10 cellular contexts compared by ENCODE assay signal in the genomic region with DNA sequence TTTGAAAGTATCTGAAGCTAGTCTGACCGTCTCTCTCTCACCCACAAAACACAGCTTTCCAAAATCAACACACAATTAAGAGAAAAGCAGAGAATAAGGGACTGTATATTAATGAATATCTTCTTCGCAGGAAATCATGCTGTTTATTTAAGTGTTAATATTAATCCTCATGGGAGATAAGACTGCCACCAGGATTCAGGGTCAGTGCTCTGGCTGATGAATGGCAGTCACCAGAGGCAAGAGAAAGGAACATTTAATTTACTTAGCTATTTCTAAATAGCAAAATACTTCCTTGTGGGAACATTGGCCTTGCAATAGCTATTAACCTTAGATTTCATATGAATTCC. TPM values are rescaled to one million over a fixed set of nuclear protein-coding genes. Genes with fewer than 3 reads are reported as not detected.
DNase-seq lines count a peak whose midpoint lies in the region; ATAC-seq, FAIRE-seq and TF ChIP-seq lines count a peak whose summit lies in the region.
"Had no signal": no experiment of that assay in that cellular context is flagged by ENCODE, and none has a peak within 500 bp of the region (broad histone marks: within the 10 kb centered on the region; RNA-seq: fewer than 3 reads in every experiment).

No MANE protein-coding gene starts in this region.

- ATAC-seq in DND-41 (ENCODE audit: insufficient read depth, low read depth): no peak
- peak; percentile 6 to 44 (median 24) for ATAC-seq in pancreas
- ATAC-seq in HG03521 (IDR thresholded peaks at IDR 0.05; ENCODE audit: unreplicated experiment): no peak

- 100% methylated on average over 1 of the region's 2 CpGs for WGBS in endodermal cell (ENCODE audit: insufficient coverage in 1 of 2, insufficient read length in 1 of 2), 2 experiments
- 11 to 15% methylated on average over 2 of the region's 2 CpGs for WGBS in pancreas, 2 donors

- H3K36me3 Mint-ChIP-seq in endodermal cell (ENCODE audit: low read depth): peaks cover 10% of the 10 kb centered on the region

- H3K4me1 Mint-ChIP-seq in endodermal cell: peaks cover 28% of the 10 kb centered on the region

- H3K27me3 ChIP-seq in DND-41 (ENCODE audit: insufficient read depth, low read length, poor library complexity) (no peaks in the 10 kb centered on the region), OCI-LY3 (ENCODE audit: low read depth, low read length) (no peaks in the 10 kb centered on the region), endodermal cell (ENCODE audit: control insufficient read depth, insufficient read depth, low read length, poor library complexity, severe bottlenecking) (no peaks in the 10 kb centered on the region), pancreas (no peaks in the 10 kb centered on the region)

- H3K4me3 ChIP-seq in DND-41 (ENCODE audit: low read depth in 1 of 2, low read length in 2 of 2) (no peak overlapping the region), OCI-LY3 (ENCODE audit: low read length) (peak overlapping the region; percentile 81), endodermal cell (ENCODE audit: low read length) (peak overlapping the region; percentile 41), pancreas (peak overlapping the region in 2 of 4 donors; percentile 18 to 95)
- H3K4me3 ChIP-seq: SK-N-MC had no signal

- H3K9ac ChIP-seq in DND-41 (ENCODE audit: low read depth, low read length) (no peak overlapping the region; the same call in 1 of the 2 replicates), OCI-LY3 (ENCODE audit: low read length) (peak overlapping the region; percentile 34), endodermal cell (ENCODE audit: extremely low read depth, low read length, poor library complexity, severe bottlenecking) (no peak overlapping the region)

- H3K27ac Mint-ChIP-seq in endodermal cell: no peak overlapping the region

- FAIRE-seq in pancreas (lab: Jason Lieb, UNC): no peak

- H3K4me1 ChIP-seq in DND-41 (ENCODE audit: insufficient read depth, low read length) (peaks cover 36% of the 10 kb centered on the region), OCI-LY3 (ENCODE audit: low read length) (peaks cover 36% of the 10 kb centered on the region), endodermal cell (ENCODE audit: control insufficient read depth, insufficient read depth, low read length) (peaks cover 7% of the 10 kb centered on the region), pancreas (peaks cover 18 to 47% (median 34%) of the 10 kb centered on the region in 3 donors)

- H2AFZ ChIP-seq in DND-41 (ENCODE audit: low read depth, low read length): no peak overlapping the region
- no peak overlapping the region for H2AFZ ChIP-seq in OCI-LY3 (ENCODE audit: low read depth, low read length)

- H4K20me1 ChIP-seq in DND-41 (ENCODE audit: insufficient read depth, low read length) (no peaks in the 10 kb centered on the region), OCI-LY3 (ENCODE audit: insufficient read depth, low read length) (peaks cover 8% of the 10 kb centered on the region; the same call in 1 of the 2 replicates)

- no peaks in the 10 kb centered on the region for H3K9me3 Mint-ChIP-seq in endodermal cell

- no peaks in the 10 kb centered on the region for H3K9me3 ChIP-seq in DND-41 (ENCODE audit: insufficient read depth, low read length, severe bottlenecking)
- H3K9me3 ChIP-seq in OCI-LY3 (ENCODE audit: insufficient read depth, low read length): no peaks in the 10 kb centered on the region
- H3K9me3 ChIP-seq in endodermal cell (ENCODE audit: control insufficient read depth, low read length): no peaks in the 10 kb centered on the region
- H3K9me3 ChIP-seq in pancreas: no peaks in the 10 kb centered on the region

- H3K27me3 Mint-ChIP-seq in endodermal cell (ENCODE audit: insufficient read depth): peaks cover 12% of the 10 kb centered on the region

- DNase-seq in DND-41 (no peak), endodermal cell (no peak), pancreas (peak in 3 of 6 donors; percentile 32 to 50 (median 37)), hippocampal formation (lab: John Stamatoyannopoulos, UW) (no peak), NCI-H2081 treated with DMSO at 0.1 percent for 48 hours (lab: John Stamatoyannopoulos, UW) (no peak), MV-4-11 (lab: John Stamatoyannopoulos, UW) (no peak)
- DNase-seq: NCI-H187 had no signal

- H3K4me3 Mint-ChIP-seq in endodermal cell: no peak overlapping the region

- H3K27ac ChIP-seq in DND-41 (ENCODE audit: low read length) (no peak overlapping the region), OCI-LY3 (ENCODE audit: low read length) (peak overlapping the region; percentile 42), endodermal cell (ENCODE audit: low read depth, low read length) (no peak overlapping the region), pancreas (peak overlapping the region; percentile 6 to 98 (median 52))
- H3K27ac ChIP-seq: SK-N-MC had no signal

- H3K79me2 ChIP-seq in DND-41 (ENCODE audit: insufficient read depth, low read length) (peaks cover 51% of the 10 kb centered on the region), OCI-LY3 (ENCODE audit: low read length) (peaks cover 47% of the 10 kb centered on the region)

- H3K4me2 ChIP-seq in DND-41 (ENCODE audit: insufficient read depth, low read length) (peak overlapping the region; percentile 96), OCI-LY3 (ENCODE audit: low read length) (peak overlapping the region; percentile 84)

- intact Hi-C loops in pancreas (cut with DNase I): no loop called here

- TF ChIP-seq CTCF in DND-41 (IDR thresholded peaks at IDR 0.05; ENCODE audit: borderline replicate concordance, extremely low read depth, low read length, poor library complexity, severe bottlenecking): no peak
- no peak for TF ChIP-seq CTCF in OCI-LY3 (IDR thresholded peaks at IDR 0.05; ENCODE audit: low read depth, low read length)
- no peak for TF ChIP-seq CTCF in endodermal cell (conservative IDR thresholded peaks at IDR 0.05)
- TF ChIP-seq CTCF in pancreas (IDR thresholded peaks at IDR 0.05): no peak

- peaks cover 19% of the 10 kb centered on the region for H3K36me3 ChIP-seq in DND-41 (ENCODE audit: insufficient read depth, low read length)
- H3K36me3 ChIP-seq in OCI-LY3 (replicated peaks; ENCODE audit: low read depth, low read length): peaks cover 14% of the 10 kb centered on the region
- H3K36me3 ChIP-seq in endodermal cell (ENCODE audit: control insufficient read depth, insufficient read depth, low read length): peaks cover 16% of the 10 kb centered on the region
- H3K36me3 ChIP-seq in pancreas: peaks cover 0 to 3% (median 0%) of the 10 kb centered on the region in 3 donors

RNA-seq across cellular contexts. Expression of a gene that starts 2.2 kb away (rescaled TPM):
- total RNA-seq in endodermal cell (1 to 10 TPM; 7.9 to 8.1 TPM), pancreas (1 to 10 TPM; 3.9 to 9.0 (median 5.5) TPM)
- 7.9 TPM for polyA plus RNA-seq in endodermal cell (2013, experiment 1 of 2)
- 6.7 TPM for polyA plus RNA-seq in endodermal cell (2013, experiment 2 of 2)
- 1 to 10 TPM; 2.9 to 5.0 TPM for polyA plus RNA-seq in pancreas

Comparison
In these comparisons a context has a peak if more than half of its experiments do, and no peak if none do; other contexts are left out.
1. ATAC-seq: peak in pancreas (4 of 4); none in DND-41 (single experiment) and HG03521 (single experiment).
2. H3K27ac ChIP-seq: peak in OCI-LY3 (single experiment) and pancreas (4 of 4); none in DND-41 (single experiment) and endodermal cell (single experiment).
3. H3K4me3 ChIP-seq: peak in OCI-LY3 (single experiment) and endodermal cell (single experiment); none in DND-41 (0 of 2).